In genomic region chr5:162248107-162248713, GRCh38 we compare ENCODE assay signal across 11 cellular contexts.
A peak's percentile ranks its signal among the peaks of the same experiment; 100 is the strongest.
DNase-seq lines count a peak whose midpoint lies in the region; ATAC-seq and TF ChIP-seq lines count a peak whose summit lies in the region.
"Had no signal": no experiment of that assay in that cellular context is flagged by ENCODE, and none has a peak within 500 bp of the region (broad histone marks: within the 10 kb centered on the region; RNA-seq: fewer than 3 reads in every experiment).

No MANE protein-coding gene starts in this region.

- H3K9me2 ChIP-seq in OCI-LY7 (ENCODE audit: insufficient read depth, low read length) = no peaks in the 10 kb centered on the region

- no peaks in the 10 kb centered on the region for H3K27me3 Mint-ChIP-seq in H9 (ENCODE audit: low read depth)
- H3K27me3 Mint-ChIP-seq in activated CD4-positive, alpha-beta memory T cell treated with anti-CD3 and anti-CD28 coated beads for 36 hours = no peaks in the 10 kb centered on the region
- H3K27me3 Mint-ChIP-seq: memory B cell had no signal

- no peak overlapping the region for H4K91ac ChIP-seq in H9 (ENCODE audit: insufficient read length, low read depth, low read length)

- TF ChIP-seq CTCF in H9 (conservative IDR thresholded peaks at IDR 0.05) = peak; percentile 76
- TF ChIP-seq CTCF in OCI-LY7 (conservative IDR thresholded peaks at IDR 0.05; ENCODE audit: low read length) = peak; percentile 65
- TF ChIP-seq CTCF in GM13976 (IDR thresholded peaks at IDR 0.05; ENCODE audit: borderline replicate concordance, control extremely low read depth, extremely low read depth, insufficient read depth, missing control alignments) = no peak

- H2AFZ ChIP-seq in H9 (ENCODE audit: low read length) = no peak overlapping the region
- no peak overlapping the region for H2AFZ ChIP-seq in OCI-LY7 (ENCODE audit: low read length)

- H3K9me3 Mint-ChIP-seq in H9 = no peaks in the 10 kb centered on the region
- peaks cover 4% of the 10 kb centered on the region for H3K9me3 Mint-ChIP-seq in activated CD4-positive, alpha-beta memory T cell treated with anti-CD3 and anti-CD28 coated beads for 36 hours

- ATAC-seq in GM19397 (IDR thresholded peaks at IDR 0.05; ENCODE audit: unreplicated experiment) = no peak

- no peaks in the 10 kb centered on the region for H3K36me3 Mint-ChIP-seq in H9 (ENCODE audit: insufficient read depth in 1 of 3, low read depth in 3 of 3)
- no peaks in the 10 kb centered on the region for H3K36me3 Mint-ChIP-seq in activated CD4-positive, alpha-beta memory T cell treated with anti-CD3 and anti-CD28 coated beads for 36 hours
- H3K36me3 Mint-ChIP-seq: memory B cell had no signal

- H4K20me1 ChIP-seq in H9 (ENCODE audit: control insufficient read depth, insufficient read depth, insufficient read length) = no peaks in the 10 kb centered on the region
- H4K20me1 ChIP-seq in OCI-LY7 (ENCODE audit: insufficient read depth, low read length) = no peaks in the 10 kb centered on the region

- H3K79me1 ChIP-seq in H9 (ENCODE audit: insufficient read depth, low read depth, low read length, poor library complexity, severe bottlenecking) = no peaks in the 10 kb centered on the region

- WGBS in H9 (ENCODE audit: extremely low coverage, insufficient read length, low lambda C conversion rate) = no CpG with 5 or more reads among the region's 11 CpGs

- H2BK5ac ChIP-seq in H9 (ENCODE audit: insufficient read length, low read length) = no peak overlapping the region

- H3K23me2 ChIP-seq in H9 (ENCODE audit: insufficient read length, low read depth, low read length, poor library complexity, severe bottlenecking) = no peaks in the 10 kb centered on the region

- no peak overlapping the region for H3K18ac ChIP-seq in H9 (ENCODE audit: insufficient read length, low read depth, low read length)

- no peaks in the 10 kb centered on the region for H3K36me3 ChIP-seq in OCI-LY7 (ENCODE audit: insufficient read depth, low read length)

- no peak overlapping the region for H3K4ac ChIP-seq in H9 (ENCODE audit: low read depth, low read length)

- H3T11ph ChIP-seq in H9 (ENCODE audit: low read length) = no peak overlapping the region

- H3K4me1 ChIP-seq in H9 (ENCODE audit: insufficient read depth, low read length) (no peaks in the 10 kb centered on the region), OCI-LY7 (ENCODE audit: insufficient read depth, low read length, poor library complexity, severe bottlenecking) (no peaks in the 10 kb centered on the region)

- no peak overlapping the region for H3K27ac Mint-ChIP-seq in H9
- no peak overlapping the region for H3K27ac Mint-ChIP-seq in activated CD4-positive, alpha-beta memory T cell treated with anti-CD3 and anti-CD28 coated beads for 36 hours
- H3K27ac Mint-ChIP-seq: memory B cell had no signal

- H3K27ac ChIP-seq in H9 (ENCODE audit: insufficient read length, low read depth, low read length) (no peak overlapping the region), OCI-LY7 (ENCODE audit: low read depth, low read length, poor library complexity, severe bottlenecking) (no peak overlapping the region)

- peaks cover 2 to 4% of the 10 kb centered on the region in 2 experiments; a peak in 2 of 4 replicates for H3K4me1 Mint-ChIP-seq in H9
- H3K4me1 Mint-ChIP-seq in activated CD4-positive, alpha-beta memory T cell treated with anti-CD3 and anti-CD28 coated beads for 36 hours (ENCODE audit: low read depth) = no peaks in the 10 kb centered on the region
- H3K4me1 Mint-ChIP-seq: memory B cell had no signal

- in situ Hi-C loops in GM13976 (cut with MboI; ENCODE audit: low sequenced_read_pairs, unreplicated experiment) = no loop called here

- H2BK12ac ChIP-seq in H9 (ENCODE audit: insufficient read length, low read depth, low read length) = no peak overlapping the region

- H3K9me3 ChIP-seq in H9 (ENCODE audit: control insufficient read depth, low read depth, low read length) (no peaks in the 10 kb centered on the region), OCI-LY7 (ENCODE audit: low read length) (no peaks in the 10 kb centered on the region)

- H3K14ac ChIP-seq in H9 (ENCODE audit: insufficient read depth, low read length) = no peak overlapping the region

- no TSS peak for BruUV-seq in OCI-LY7 (replicated peaks; lab: Mats Ljungman, UMichigan)

- no peak overlapping the region for H2BK120ac ChIP-seq in H9 (ENCODE audit: low read depth, low read length, poor library complexity, severe bottlenecking)

- DNase-seq in DMS53 treated with DMSO at 0.1 percent for 48 hours (lab: John Stamatoyannopoulos, UW; ENCODE audit: unreplicated experiment) (peak; percentile 65), H9 (peak; percentile 84), OCI-LY7 (ENCODE audit: low spot score) (peak; percentile 3), iPS DF 4.7 (ENCODE audit: extremely low read depth, low spot score) (peak; percentile 64), GM13976 (ENCODE audit: low spot score) (no peak), NCI-H2196 (lab: John Stamatoyannopoulos, UW; ENCODE audit: unreplicated experiment) (no peak)
- no peak for DNase-seq in activated CD4-positive, alpha-beta memory T cell treated with anti-CD3 and anti-CD28 coated beads for 36 hours
- DNase-seq: EL; stimulated activated CD4-positive, alpha-beta T cell treated with anti-CD3 and anti-CD28 coated beads, Interleukin-12 subunit alpha, Interleukin-12 subunit beta, amount 100 ng/mL, for 4 hours had no signal

- no peak overlapping the region for H4K8ac ChIP-seq in H9 (replicated peaks; ENCODE audit: insufficient read length, low read depth, low read length)

- H3K4me2 ChIP-seq in H9 (ENCODE audit: insufficient read depth, insufficient read length, low read length) (no peak overlapping the region), OCI-LY7 (ENCODE audit: low read length) (no peak overlapping the region)

- intact Hi-C loops in OCI-LY7 (cut with micrococcal nuclease; ENCODE audit: unreplicated experiment) = no loop called here
- intact Hi-C loops in activated CD4-positive, alpha-beta memory T cell treated with anti-CD3 and anti-CD28 coated beads for 36 hours (cut with micrococcal nuclease) = no loop called here

- H3K79me2 ChIP-seq in H9 (ENCODE audit: insufficient read depth, low read length) (no peaks in the 10 kb centered on the region), OCI-LY7 (ENCODE audit: insufficient read depth, low read depth, low read length) (no peaks in the 10 kb centered on the region)

- no peak overlapping the region; a peak in 1 of 5 replicates for H3K4me3 Mint-ChIP-seq in H9
- no peak overlapping the region for H3K4me3 Mint-ChIP-seq in activated CD4-positive, alpha-beta memory T cell treated with anti-CD3 and anti-CD28 coated beads for 36 hours
- H3K4me3 Mint-ChIP-seq: memory B cell had no signal

- no peaks in the 10 kb centered on the region for H3K27me3 ChIP-seq in H9 (ENCODE audit: insufficient read depth, low read length)

- H3K23ac ChIP-seq in H9 (ENCODE audit: insufficient read length, low read depth, low read length) = no peak overlapping the region

- H2BK15ac ChIP-seq in H9 (ENCODE audit: low read depth, low read length) = no peak overlapping the region

- H3K9ac ChIP-seq in H9 (ENCODE audit: extremely low read depth, insufficient read length, low read length) = no peak overlapping the region

- no peak overlapping the region for H3K4me3 ChIP-seq in OCI-LY7 (ENCODE audit: low read depth, low read length, poor library complexity, severe bottlenecking)

- H2BK20ac ChIP-seq in H9 (ENCODE audit: low read depth, low read length, poor library complexity, severe bottlenecking) = no peak overlapping the region

- CTCF ChIA-PET in OCI-LY7 (lab: Charles Lee; ENCODE audit: unreplicated experiment) = no interaction called here
- CTCF ChIA-PET in activated CD4-positive, alpha-beta memory T cell treated with anti-CD3 and anti-CD28 coated beads for 36 hours (lab: Charles Lee) = interaction anchor here (0.6 to 1.1 kb wide), 4 partner anchors 12 to 541 kb away, joined by 3 to 4 read pairs (median 3); no protein-coding TSS in a partner anchor

- POLR2A ChIA-PET in OCI-LY7 (lab: Charles Lee) = interaction anchor here (0.6 kb wide), 2 partner anchors 58 to 1534 kb away, joined by 3 read pairs; no protein-coding TSS in a partner anchor
- POLR2A ChIA-PET in activated CD4-positive, alpha-beta memory T cell treated with anti-CD3 and anti-CD28 coated beads for 36 hours (lab: Charles Lee) = no interaction called here

- no peak overlapping the region for H4K5ac ChIP-seq in H9 (ENCODE audit: insufficient read length, low read depth, low read length)

- no peak overlapping the region for H3K56ac ChIP-seq in H9 (ENCODE audit: insufficient read length, low read depth, low read length)

- H2AK5ac ChIP-seq in H9 (ENCODE audit: insufficient read length, low read length) = no peak overlapping the region

Comparison
In these comparisons a context has a peak if more than half of its experiments do, and no peak if none do; other contexts are left out.
1. DNase-seq: peak in DMS53 treated with DMSO at 0.1 percent for 48 hours (single experiment), H9 (single experiment), OCI-LY7 (single experiment) and iPS DF 4.7 (single experiment); none in GM13976 (single experiment), activated CD4-positive, alpha-beta memory T cell treated with anti-CD3 and anti-CD28 coated beads for 36 hours (single experiment) and NCI-H2196 (single experiment).